In the genomic region with DNA sequence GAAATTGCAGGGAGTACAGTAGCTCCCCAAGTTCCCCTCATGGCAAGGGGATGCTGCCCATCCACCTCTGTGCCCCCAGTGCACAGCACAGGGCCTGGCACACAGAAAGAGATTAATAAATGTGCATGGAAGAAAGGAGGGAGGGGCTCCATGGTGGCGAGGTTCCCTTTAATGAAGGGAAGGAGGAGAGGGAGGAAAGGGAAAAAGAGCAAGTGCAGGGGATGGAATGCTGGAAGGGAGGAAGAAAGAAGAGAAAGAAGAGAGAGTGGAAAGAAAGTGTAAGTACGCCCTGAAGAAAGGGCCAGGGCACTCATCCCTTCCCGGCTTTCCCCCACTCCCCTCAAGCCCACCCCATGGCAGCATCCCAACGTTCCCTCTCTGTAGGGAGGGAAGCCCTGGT, we compare ENCODE assay signal across 8 cellular contexts. TPM values are rescaled to one million over a fixed set of nuclear protein-coding genes. Genes with fewer than 3 reads are reported as not detected.
DNase-seq lines count a peak whose midpoint lies in the region; ATAC-seq and TF ChIP-seq lines count a peak whose summit lies in the region.
"Had no signal": no experiment of that assay in that cellular context is flagged by ENCODE, and none has a peak within 500 bp of the region (broad histone marks: within the 10 kb centered on the region; RNA-seq: fewer than 3 reads in every experiment).

No MANE protein-coding gene starts in this region.

- no peak for TF ChIP-seq CTCF in CD8-positive, alpha-beta T cell (IDR thresholded peaks at IDR 0.05)
- no peak for TF ChIP-seq CTCF in foreskin fibroblast (IDR thresholded peaks at IDR 0.05; ENCODE audit: low read depth, low read length)

- H3K4me1 Mint-ChIP-seq in CD8-positive, alpha-beta T cell (ENCODE audit: low read depth) = peaks cover 33% of the 10 kb centered on the region
- peaks cover 6 to 22% of the 10 kb centered on the region in 2 donors for H3K4me1 Mint-ChIP-seq in effector memory CD8-positive, alpha-beta T cell (ENCODE audit: low read depth in 2 of 2)

- no peaks in the 10 kb centered on the region for H3K9me3 Mint-ChIP-seq in CD8-positive, alpha-beta T cell
- no peaks in the 10 kb centered on the region for H3K9me3 Mint-ChIP-seq in effector memory CD8-positive, alpha-beta T cell

- H2AK5ac ChIP-seq in neuronal stem cell (ENCODE audit: low read depth, low read length) = no peak overlapping the region

- peak overlapping the region; percentile 80 for H2AFZ ChIP-seq in neuronal stem cell (ENCODE audit: low read length)

- H3K4me3 Mint-ChIP-seq in CD8-positive, alpha-beta T cell = peak overlapping the region; percentile 67
- peak overlapping the region; percentile 86 to 92 for H3K4me3 Mint-ChIP-seq in effector memory CD8-positive, alpha-beta T cell

- POLR2A ChIA-PET in CD8-positive, alpha-beta T cell (lab: Charles Lee) = interaction anchor here (0.8 to 3.7 kb wide), 5 partner anchors 34 to 75 kb away, joined by 3 to 20 read pairs (median 7); no protein-coding TSS in a partner anchor

- peaks cover 16% of the 10 kb centered on the region for H3K27me3 Mint-ChIP-seq in CD8-positive, alpha-beta T cell (ENCODE audit: low read depth)
- H3K27me3 Mint-ChIP-seq in effector memory CD8-positive, alpha-beta T cell = peaks cover 45 to 61% of the 10 kb centered on the region in 2 donors

- H3K36me3 Mint-ChIP-seq in CD8-positive, alpha-beta T cell = peaks cover 7% of the 10 kb centered on the region
- peaks cover 4% of the 10 kb centered on the region for H3K36me3 Mint-ChIP-seq in effector memory CD8-positive, alpha-beta T cell (ENCODE audit: insufficient read depth)

- peak overlapping the region; percentile 62 for H3K18ac ChIP-seq in neuronal stem cell (ENCODE audit: low read length)

- DNase-seq in CD8-positive, alpha-beta T cell = no peak
- DNase-seq in effector memory CD8-positive, alpha-beta T cell = no peak
- DNase-seq in neuronal stem cell (ENCODE audit: low spot score) = no peak
- DNase-seq in foreskin fibroblast = no peak
- DNase-seq in HUDEP-2 (lab: John Stamatoyannopoulos, UW; ENCODE audit: unreplicated experiment in 76 of 76) = no peak
- DNase-seq in NCI-H526 treated with DMSO at 0.1 percent for 48 hours (lab: John Stamatoyannopoulos, UW) = no peak

- H3K4ac ChIP-seq in neuronal stem cell (ENCODE audit: low read length) = no peak overlapping the region

- H3K27ac ChIP-seq in CD8-positive, alpha-beta T cell (ENCODE audit: low read depth, low read length) = no peak overlapping the region
- H3K27ac ChIP-seq in HUES6 (ENCODE audit: low read depth, low read length) (no peak overlapping the region), neuronal stem cell (replicated peaks; ENCODE audit: low read length) (no peak overlapping the region)

- no peak overlapping the region for H4K91ac ChIP-seq in neuronal stem cell (ENCODE audit: low read depth, low read length, poor library complexity)

- no peak overlapping the region for H2BK12ac ChIP-seq in neuronal stem cell (ENCODE audit: low read length)

- peaks cover 3% of the 10 kb centered on the region for H3K79me1 ChIP-seq in neuronal stem cell (ENCODE audit: low read depth, low read length)

- peaks cover 7% of the 10 kb centered on the region for H3K27me3 ChIP-seq in CD8-positive, alpha-beta T cell (ENCODE audit: insufficient read depth, low read length)
- peaks cover 59% of the 10 kb centered on the region for H3K27me3 ChIP-seq in HUES6 (ENCODE audit: control insufficient read depth, insufficient read depth, low read length)
- H3K27me3 ChIP-seq in neuronal stem cell (ENCODE audit: control insufficient read depth in 3 of 3, insufficient read depth in 3 of 3, low read depth in 1 of 3, low read length in 3 of 3) = peaks cover 6 to 83% (median 44%) of the 10 kb centered on the region in 3 experiments

- ATAC-seq in CD8-positive, alpha-beta T cell = no peak
- ATAC-seq in effector memory CD8-positive, alpha-beta T cell (replicated peaks) = no peak
- ATAC-seq: HCT116 had no signal

- CTCF ChIA-PET in CD8-positive, alpha-beta T cell (lab: Charles Lee) = interaction anchor here (0.7 to 15.6 kb wide), 21 partner anchors 9 to 245 kb away, joined by 3 to 556 read pairs (median 7); no protein-coding TSS in a partner anchor

- peaks cover 34% of the 10 kb centered on the region for H3K4me1 ChIP-seq in CD8-positive, alpha-beta T cell (ENCODE audit: insufficient read depth, low read length)
- H3K4me1 ChIP-seq in HUES6 (ENCODE audit: control insufficient read depth, insufficient read depth, low read length) (peaks cover 22% of the 10 kb centered on the region), neuronal stem cell (ENCODE audit: control insufficient read depth in 2 of 2, insufficient read depth in 1 of 2, low read depth in 1 of 2, low read length in 2 of 2) (peaks cover 13 to 19% of the 10 kb centered on the region in 2 donors)

- peak overlapping the region; percentile 66 for H3K23ac ChIP-seq in neuronal stem cell (ENCODE audit: low read depth, low read length, poor library complexity)

- peak overlapping the region; percentile 92 for H3K4me2 ChIP-seq in neuronal stem cell (ENCODE audit: insufficient read depth, low read length, poor library complexity, severe bottlenecking)

- H2BK120ac ChIP-seq in neuronal stem cell (ENCODE audit: low read depth, low read length) = no peak overlapping the region

- H4K8ac ChIP-seq in neuronal stem cell (ENCODE audit: low read depth, low read length) = no peak overlapping the region

- H2BK5ac ChIP-seq in neuronal stem cell (ENCODE audit: low read length) = no peak overlapping the region

- no peaks in the 10 kb centered on the region for H3K36me3 ChIP-seq in CD8-positive, alpha-beta T cell (ENCODE audit: insufficient read depth, low read length)
- H3K36me3 ChIP-seq in HUES6 (ENCODE audit: control insufficient read depth, insufficient read depth, low read length) = no peaks in the 10 kb centered on the region
- H3K36me3 ChIP-seq in neuronal stem cell (replicated peaks in 1 of 2; ENCODE audit: control insufficient read depth in 2 of 2, insufficient read depth in 2 of 2, low read length in 2 of 2) = no peaks in the 10 kb centered on the region

- no peak overlapping the region for H3K9ac ChIP-seq in HUES6 (ENCODE audit: low read length)
- no peak overlapping the region for H3K9ac ChIP-seq in neuronal stem cell (ENCODE audit: low read depth, low read length, poor library complexity)

- H3K14ac ChIP-seq in neuronal stem cell (ENCODE audit: low read length) = no peak overlapping the region

- H3K4me3 ChIP-seq in CD8-positive, alpha-beta T cell (ENCODE audit: low read depth, low read length) = no peak overlapping the region
- H3K4me3 ChIP-seq in HUES6 (ENCODE audit: low read depth, low read length) = peak overlapping the region; percentile 65
- H3K4me3 ChIP-seq in neuronal stem cell (ENCODE audit: low read length in 2 of 2) = peak overlapping the region in 1 of 2 donors; percentile 77
- H3K4me3 ChIP-seq in foreskin fibroblast (ENCODE audit: low read depth in 1 of 2, low read length in 2 of 2) = no peak overlapping the region

- WGBS in neuronal stem cell (ENCODE audit: extremely low coverage in 2 of 2, insufficient read length in 2 of 2, insufficient replicate concordance in 1 of 2), 2 donors = no CpG with 5 or more reads among the region's 4 CpGs

- H3K27ac Mint-ChIP-seq in CD8-positive, alpha-beta T cell = no peak overlapping the region
- H3K27ac Mint-ChIP-seq in effector memory CD8-positive, alpha-beta T cell = no peak overlapping the region

- H3K9me3 ChIP-seq in CD8-positive, alpha-beta T cell (ENCODE audit: low read length) = no peaks in the 10 kb centered on the region
- H3K9me3 ChIP-seq in HUES6 (ENCODE audit: control insufficient read depth, insufficient read depth, low read depth, low read length) (no peaks in the 10 kb centered on the region), neuronal stem cell (replicated peaks in 1 of 2; ENCODE audit: control insufficient read depth in 2 of 2, insufficient read depth in 1 of 2, low read depth in 1 of 2, low read length in 2 of 2) (peaks cover 0 to 3% of the 10 kb centered on the region in 2 donors)

- H2BK15ac ChIP-seq in neuronal stem cell (ENCODE audit: low read length) = no peak overlapping the region

- intact Hi-C loops in CD8-positive, alpha-beta T cell (cut with DNase I, micrococcal nuclease) = loop anchor here (1.0 to 10.0 kb wide), 10 partner anchors 35 to 1836 kb away; a partner anchor contains a TSS

RNA-seq across cellular contexts. Expression of a gene that starts 1.5 kb away (rescaled TPM):
- total RNA-seq in CD8-positive, alpha-beta T cell = 10 to 100 TPM; 31.2 to 34.3 TPM
- 1.1 TPM for polyA plus RNA-seq in neuronal stem cell (2013, experiment 1 of 2)
- 1.00 TPM for polyA plus RNA-seq in neuronal stem cell (2013, experiment 2 of 2)
